18 cellular contexts compared by ENCODE assay signal in the genomic region with DNA sequence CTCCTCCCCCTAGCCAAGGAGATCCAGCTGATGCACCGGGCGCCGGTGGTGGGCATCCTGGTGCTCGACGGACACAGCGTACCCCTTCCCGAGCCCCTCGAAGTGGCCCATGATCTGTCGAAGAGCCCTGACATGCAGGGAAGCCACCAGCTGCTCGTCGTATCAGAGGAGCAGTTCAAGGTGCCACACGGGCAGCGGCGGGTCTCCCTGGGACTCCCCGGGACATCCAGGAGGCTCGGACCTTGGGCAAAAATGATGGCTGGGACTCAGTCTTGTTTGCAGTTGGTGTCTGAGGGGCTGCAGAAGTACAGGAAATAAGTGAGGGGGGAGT. TPM values are rescaled to one million over a fixed set of nuclear protein-coding genes. Genes with fewer than 3 reads are reported as not detected.
DNase-seq lines count a peak whose midpoint lies in the region; ATAC-seq, FAIRE-seq and TF ChIP-seq lines count a peak whose summit lies in the region.
"Had no signal": no experiment of that assay in that cellular context is flagged by ENCODE, and none has a peak within 500 bp of the region (broad histone marks: within the 10 kb centered on the region; RNA-seq: fewer than 3 reads in every experiment).

No MANE protein-coding gene starts in this region.

- intact Hi-C loops in lower lobe of right lung (cut with DNase I) (no loop called here), PC-3 (cut with micrococcal nuclease) (no loop called here)

- no peaks in the 10 kb centered on the region for H3F3A ChIP-seq in OCI-LY1 (ENCODE audit: insufficient read depth, low read length)
- no peaks in the 10 kb centered on the region for H3F3A ChIP-seq in PC-3 (ENCODE audit: low read length, unreplicated experiment)

- H3K9ac ChIP-seq in OCI-LY1 (ENCODE audit: low read length) (no peak overlapping the region; the same call in 1 of the 2 replicates), PC-3 (ENCODE audit: low read length) (no peak overlapping the region)

- no peak overlapping the region for H3K27ac ChIP-seq in OCI-LY1 (ENCODE audit: low read depth, low read length, poor library complexity, severe bottlenecking)
- H3K27ac ChIP-seq in lower lobe of right lung: peak overlapping the region; percentile 80
- peak overlapping the region; percentile 21 for H3K27ac ChIP-seq in temporal lobe (ENCODE audit: low read depth, low read length)
- no peak overlapping the region for H3K27ac ChIP-seq in PC-3 (ENCODE audit: low read length)
- H3K27ac ChIP-seq: gastrocnemius medialis, right lobe of liver, tibial artery had no signal

- H3K4me2 ChIP-seq in OCI-LY1 (ENCODE audit: low read length): peak overlapping the region; percentile 58; the same call in 1 of the 2 replicates
- no peak overlapping the region for H3K4me2 ChIP-seq in PC-3 (ENCODE audit: low read length)

- H3K27me3 ChIP-seq in OCI-LY1 (ENCODE audit: insufficient read depth, low read length) (0 out of 2 replicates have a peak, but pooled peaks cover 3% of the 10 kb centered on the region), lower lobe of right lung (ENCODE audit: low read depth) (no peaks in the 10 kb centered on the region), PC-3 (ENCODE audit: low read length) (no peaks in the 10 kb centered on the region)
- H3K27me3 ChIP-seq: esophagus muscularis mucosa, gastrocnemius medialis, right lobe of liver, tibial artery had no signal

- TF ChIP-seq CTCF in OCI-LY1 (IDR thresholded peaks at IDR 0.05; ENCODE audit: low read length) (no peak), lower lobe of right lung (IDR thresholded peaks at IDR 0.05) (no peak), PC-3 (conservative IDR thresholded peaks at IDR 0.05; ENCODE audit: low read depth, low read length) (no peak)

- H3K9me2 ChIP-seq in OCI-LY1 (ENCODE audit: low read depth, low read length): no peaks in the 10 kb centered on the region
- no peaks in the 10 kb centered on the region for H3K9me2 ChIP-seq in PC-3 (replicated peaks; ENCODE audit: low read length)

- no TSS peak for BruUV-seq in PC-3 (replicated peaks; lab: Mats Ljungman, UMichigan)

- CTCF ChIA-PET in PC-3 (lab: Charles Lee): no interaction called here

- peak; percentile 56 for FAIRE-seq in GM12891 (lab: Jason Lieb, UNC)
- FAIRE-seq: RCC 7860 had no signal

- no peak for DNase-seq in GM12891 (ENCODE audit: insufficient read length, low spot score)
- no peak for DNase-seq in lower lobe of right lung
- no peak for DNase-seq in NCI-H2029 (lab: John Stamatoyannopoulos, UW)
- no peak for DNase-seq in NCI-H82 treated with DMSO at 0.1 percent for 48 hours (lab: John Stamatoyannopoulos, UW; ENCODE audit: unreplicated experiment)
- no peak for DNase-seq in PC-3
- DNase-seq: activated CD4-positive, alpha-beta memory T cell treated with anti-CD3 and anti-CD28 coated beads, Interleukin-2, amount 10 ng/mL, durations not matched to agents 7 days and 5 days; activated naive CD4-positive, alpha-beta T cell treated with Interleukin-2 at 50 U/mL for 16 hours; activated T-cell treated with anti-CD3 and anti-CD28 coated beads, Interleukin-2, amount 50 U/mL, for 1 hour; gastrocnemius medialis; mesendoderm; NCI-H1694 treated with DMSO at 0.1 percent for 48 hours had no signal

- no peak for TF ChIP-seq POLR2A in GM12891 (IDR thresholded peaks at IDR 0.05; ENCODE audit: low read depth, low read length)

- POLR2A ChIA-PET in PC-3 (lab: Charles Lee; ENCODE audit: unreplicated experiment): no interaction called here

- ATAC-seq in lower lobe of right lung (no peak), PC-3 (no peak)
- ATAC-seq: WTC11 had no signal

- H3K4me1 ChIP-seq in OCI-LY1 (ENCODE audit: insufficient read depth, low read length, severe bottlenecking): peaks cover 13% of the 10 kb centered on the region
- no peaks in the 10 kb centered on the region for H3K4me1 ChIP-seq in lower lobe of right lung
- no peaks in the 10 kb centered on the region for H3K4me1 ChIP-seq in PC-3 (ENCODE audit: insufficient read depth, low read length)
- H3K4me1 ChIP-seq: esophagus muscularis mucosa, gastrocnemius medialis, right lobe of liver, tibial artery had no signal

- H3K36me3 ChIP-seq in OCI-LY1 (ENCODE audit: insufficient read depth, low read length) (no peaks in the 10 kb centered on the region), lower lobe of right lung (peaks cover 51% of the 10 kb centered on the region), PC-3 (ENCODE audit: low read depth, low read length) (peaks cover 8% of the 10 kb centered on the region; the same call in 1 of the 2 replicates)
- H3K36me3 ChIP-seq: gastrocnemius medialis had no signal

- H3K79me2 ChIP-seq in OCI-LY1 (ENCODE audit: insufficient read depth, low read length) (no peaks in the 10 kb centered on the region), PC-3 (ENCODE audit: low read length) (no peaks in the 10 kb centered on the region)

- no peaks in the 10 kb centered on the region for H3K9me3 ChIP-seq in OCI-LY1 (ENCODE audit: low read length)
- no peaks in the 10 kb centered on the region for H3K9me3 ChIP-seq in lower lobe of right lung
- no peaks in the 10 kb centered on the region for H3K9me3 ChIP-seq in PC-3 (ENCODE audit: low read length)
- H3K9me3 ChIP-seq: esophagus muscularis mucosa, gastrocnemius medialis, right lobe of liver, tibial artery had no signal

- H4K20me1 ChIP-seq in OCI-LY1 (ENCODE audit: insufficient read depth, low read length) (no peaks in the 10 kb centered on the region), PC-3 (ENCODE audit: low read length) (no peaks in the 10 kb centered on the region)

- peak overlapping the region; percentile 45 for H3K4me3 ChIP-seq in OCI-LY1 (ENCODE audit: low read depth, low read length, poor library complexity, severe bottlenecking)
- H3K4me3 ChIP-seq in lower lobe of right lung: no peak overlapping the region
- H3K4me3 ChIP-seq in PC-3 (ENCODE audit: low read length): no peak overlapping the region
- H3K4me3 ChIP-seq: esophagus muscularis mucosa, gastrocnemius medialis, right lobe of liver, tibial artery had no signal

- H2AFZ ChIP-seq in OCI-LY1 (ENCODE audit: low read length) (no peak overlapping the region), PC-3 (ENCODE audit: low read length) (no peak overlapping the region)

TF ChIP-seq in GM12891, 5 proteins besides CTCF, POLR2A, EP300 and RAD21:
- TF ChIP-seq PAX5 (IDR thresholded peaks at IDR 0.05; ENCODE audit: insufficient read depth, low read length, severe bottlenecking) (no peak), POLR2AphosphoS5 (IDR thresholded peaks at IDR 0.05; ENCODE audit: low read depth, low read length) (no peak), TAF1 (IDR thresholded peaks at IDR 0.05; ENCODE audit: low read depth, low read length) (no peak), POU2F2 (IDR thresholded peaks at IDR 0.05; ENCODE audit: low read depth, low read length) (no peak), SPI1 (IDR thresholded peaks at IDR 0.05; ENCODE audit: low read depth, low read length) (no peak)

RNA-seq across cellular contexts. Expression of a gene that starts 15.8 kb away (rescaled TPM):
- 9.5 TPM for polyA plus RNA-seq in GM12891 (2012; ENCODE audit: low read depth, missing spikeins)
- 181 TPM for total RNA-seq in lower lobe of right lung
- 20.4 TPM for total RNA-seq in temporal lobe
- 3.2 and 7.1 TPM in 2 replicates for total RNA-seq in PC-3 (2014; rRNA removed)

RNA-seq across cellular contexts. Expression of a gene that starts 46.4 kb away (rescaled TPM):
- 5.2 TPM for polyA plus RNA-seq in GM12891 (2012; ENCODE audit: low read depth, missing spikeins)
- total RNA-seq in lower lobe of right lung: 111 TPM
- total RNA-seq in temporal lobe: 0.74 TPM
- total RNA-seq in PC-3 (2014; rRNA removed): 92.9 and 122 TPM in 2 replicates

RNA-seq across cellular contexts. Expression of a gene that starts 55.5 kb away (rescaled TPM):
- 18.0 TPM for polyA plus RNA-seq in GM12891 (2012; ENCODE audit: low read depth, missing spikeins)
- total RNA-seq in lower lobe of right lung (20.4 TPM), temporal lobe (7.6 TPM), PC-3 (2014; rRNA removed) (61.6 and 70.4 TPM in 2 replicates)

RNA-seq across cellular contexts. Expression of a gene that starts 56.5 kb away (rescaled TPM):
- polyA plus RNA-seq in GM12891 (2012; ENCODE audit: low read depth, missing spikeins): 0.04 TPM
- total RNA-seq in lower lobe of right lung: 68.8 TPM
- total RNA-seq in temporal lobe: 5.7 TPM
- total RNA-seq in PC-3 (2014; rRNA removed): 22.0 and 28.3 TPM in 2 replicates

Comparison
In these comparisons a context has a peak if more than half of its experiments do, and no peak if none do; other contexts are left out.
1. H3K27ac ChIP-seq: peak in lower lobe of right lung (single experiment) and temporal lobe (single experiment); none in OCI-LY1 (single experiment) and PC-3 (single experiment).
2. RNA of a gene that starts 46.4 kb away (total RNA-seq): 111 TPM in lower lobe of right lung (single experiment) and 92.9 to 122 TPM in PC-3; 0.74 TPM in temporal lobe (single experiment); every median in the first group is over 10 times any median in the second.